Comparison of ENCODE assay signal across 2 cellular contexts in the genomic region with DNA sequence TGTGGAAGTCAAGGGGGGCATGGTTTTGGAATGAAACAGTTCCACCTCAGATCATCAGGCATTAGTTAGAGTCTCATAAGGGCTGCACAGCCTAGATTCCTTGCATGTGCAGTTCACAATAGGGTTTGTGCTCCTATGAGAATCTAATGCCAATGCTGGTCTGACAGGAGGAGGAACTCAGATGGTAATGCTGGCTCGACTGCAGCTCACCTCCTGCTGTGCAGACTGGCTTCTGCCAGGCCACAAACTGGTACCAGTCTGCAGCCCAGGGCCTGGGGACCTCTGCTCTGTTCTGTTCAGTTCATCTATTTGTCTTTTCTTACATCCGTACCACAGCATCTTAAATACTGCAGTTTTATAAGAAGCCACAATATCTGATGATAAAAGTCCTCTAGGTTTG.
TF ChIP-seq lines count a peak whose summit lies in the region.

No MANE protein-coding gene starts in this region.

TF ChIP-seq in GM12878, 131 proteins besides CTCF, POLR2A, EP300 and RAD21 (continues in another document):
- TF ChIP-seq, protein P1, sequence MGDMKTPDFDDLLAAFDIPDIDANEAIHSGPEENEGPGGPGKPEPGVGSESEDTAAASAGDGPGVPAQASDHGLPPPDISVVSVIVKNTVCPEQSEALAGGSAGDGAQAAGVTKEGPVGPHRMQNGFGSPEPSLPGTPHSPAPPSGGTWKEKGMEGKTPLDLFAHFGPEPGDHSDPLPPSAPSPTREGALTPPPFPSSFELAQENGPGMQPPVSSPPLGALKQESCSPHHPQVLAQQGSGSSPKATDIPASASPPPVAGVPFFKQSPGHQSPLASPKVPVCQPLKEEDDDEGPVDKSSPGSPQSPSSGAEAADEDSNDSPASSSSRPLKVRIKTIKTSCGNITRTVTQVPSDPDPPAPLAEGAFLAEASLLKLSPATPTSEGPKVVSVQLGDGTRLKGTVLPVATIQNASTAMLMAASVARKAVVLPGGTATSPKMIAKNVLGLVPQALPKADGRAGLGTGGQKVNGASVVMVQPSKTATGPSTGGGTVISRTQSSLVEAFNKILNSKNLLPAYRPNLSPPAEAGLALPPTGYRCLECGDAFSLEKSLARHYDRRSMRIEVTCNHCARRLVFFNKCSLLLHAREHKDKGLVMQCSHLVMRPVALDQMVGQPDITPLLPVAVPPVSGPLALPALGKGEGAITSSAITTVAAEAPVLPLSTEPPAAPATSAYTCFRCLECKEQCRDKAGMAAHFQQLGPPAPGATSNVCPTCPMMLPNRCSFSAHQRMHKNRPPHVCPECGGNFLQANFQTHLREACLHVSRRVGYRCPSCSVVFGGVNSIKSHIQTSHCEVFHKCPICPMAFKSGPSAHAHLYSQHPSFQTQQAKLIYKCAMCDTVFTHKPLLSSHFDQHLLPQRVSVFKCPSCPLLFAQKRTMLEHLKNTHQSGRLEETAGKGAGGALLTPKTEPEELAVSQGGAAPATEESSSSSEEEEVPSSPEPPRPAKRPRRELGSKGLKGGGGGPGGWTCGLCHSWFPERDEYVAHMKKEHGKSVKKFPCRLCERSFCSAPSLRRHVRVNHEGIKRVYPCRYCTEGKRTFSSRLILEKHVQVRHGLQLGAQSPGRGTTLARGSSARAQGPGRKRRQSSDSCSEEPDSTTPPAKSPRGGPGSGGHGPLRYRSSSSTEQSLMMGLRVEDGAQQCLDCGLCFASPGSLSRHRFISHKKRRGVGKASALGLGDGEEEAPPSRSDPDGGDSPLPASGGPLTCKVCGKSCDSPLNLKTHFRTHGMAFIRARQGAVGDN (IDR thresholded peaks at IDR 0.05), result no peak
- TF ChIP-seq, protein P2, sequence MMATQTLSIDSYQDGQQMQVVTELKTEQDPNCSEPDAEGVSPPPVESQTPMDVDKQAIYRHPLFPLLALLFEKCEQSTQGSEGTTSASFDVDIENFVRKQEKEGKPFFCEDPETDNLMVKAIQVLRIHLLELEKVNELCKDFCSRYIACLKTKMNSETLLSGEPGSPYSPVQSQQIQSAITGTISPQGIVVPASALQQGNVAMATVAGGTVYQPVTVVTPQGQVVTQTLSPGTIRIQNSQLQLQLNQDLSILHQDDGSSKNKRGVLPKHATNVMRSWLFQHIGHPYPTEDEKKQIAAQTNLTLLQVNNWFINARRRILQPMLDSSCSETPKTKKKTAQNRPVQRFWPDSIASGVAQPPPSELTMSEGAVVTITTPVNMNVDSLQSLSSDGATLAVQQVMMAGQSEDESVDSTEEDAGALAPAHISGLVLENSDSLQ (IDR thresholded peaks at IDR 0.05), result no peak
- TF ChIP-seq SP1 (IDR thresholded peaks at IDR 0.05; ENCODE audit: low read depth, low read length), result no peak
- TF ChIP-seq ZNF622 (IDR thresholded peaks at IDR 0.05), result no peak
- TF ChIP-seq, protein P3, sequence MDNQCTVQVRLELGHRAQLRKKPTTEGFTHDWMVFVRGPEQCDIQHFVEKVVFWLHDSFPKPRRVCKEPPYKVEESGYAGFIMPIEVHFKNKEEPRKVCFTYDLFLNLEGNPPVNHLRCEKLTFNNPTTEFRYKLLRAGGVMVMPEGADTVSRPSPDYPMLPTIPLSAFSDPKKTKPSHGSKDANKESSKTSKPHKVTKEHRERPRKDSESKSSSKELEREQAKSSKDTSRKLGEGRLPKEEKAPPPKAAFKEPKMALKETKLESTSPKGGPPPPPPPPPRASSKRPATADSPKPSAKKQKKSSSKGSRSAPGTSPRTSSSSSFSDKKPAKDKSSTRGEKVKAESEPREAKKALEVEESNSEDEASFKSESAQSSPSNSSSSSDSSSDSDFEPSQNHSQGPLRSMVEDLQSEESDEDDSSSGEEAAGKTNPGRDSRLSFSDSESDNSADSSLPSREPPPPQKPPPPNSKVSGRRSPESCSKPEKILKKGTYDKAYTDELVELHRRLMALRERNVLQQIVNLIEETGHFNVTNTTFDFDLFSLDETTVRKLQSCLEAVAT (IDR thresholded peaks at IDR 0.05), result no peak
- no peak for TF ChIP-seq CBFB (IDR thresholded peaks at IDR 0.05; ENCODE audit: low read depth)
- TF ChIP-seq, protein P4, sequence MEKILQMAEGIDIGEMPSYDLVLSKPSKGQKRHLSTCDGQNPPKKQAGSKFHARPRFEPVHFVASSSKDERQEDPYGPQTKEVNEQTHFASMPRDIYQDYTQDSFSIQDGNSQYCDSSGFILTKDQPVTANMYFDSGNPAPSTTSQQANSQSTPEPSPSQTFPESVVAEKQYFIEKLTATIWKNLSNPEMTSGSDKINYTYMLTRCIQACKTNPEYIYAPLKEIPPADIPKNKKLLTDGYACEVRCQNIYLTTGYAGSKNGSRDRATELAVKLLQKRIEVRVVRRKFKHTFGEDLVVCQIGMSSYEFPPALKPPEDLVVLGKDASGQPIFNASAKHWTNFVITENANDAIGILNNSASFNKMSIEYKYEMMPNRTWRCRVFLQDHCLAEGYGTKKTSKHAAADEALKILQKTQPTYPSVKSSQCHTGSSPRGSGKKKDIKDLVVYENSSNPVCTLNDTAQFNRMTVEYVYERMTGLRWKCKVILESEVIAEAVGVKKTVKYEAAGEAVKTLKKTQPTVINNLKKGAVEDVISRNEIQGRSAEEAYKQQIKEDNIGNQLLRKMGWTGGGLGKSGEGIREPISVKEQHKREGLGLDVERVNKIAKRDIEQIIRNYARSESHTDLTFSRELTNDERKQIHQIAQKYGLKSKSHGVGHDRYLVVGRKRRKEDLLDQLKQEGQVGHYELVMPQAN (conservative IDR thresholded peaks at IDR 0.05), result no peak
- no peak for TF ChIP-seq SRF (IDR thresholded peaks at IDR 0.05; ENCODE audit: low read depth in 2 of 2, low read length in 2 of 2)
- no peak for TF ChIP-seq KAT2A (conservative IDR thresholded peaks at IDR 0.05; ENCODE audit: control insufficient read depth, low read depth, low read length)
- no peak for TF ChIP-seq POU2F2 (IDR thresholded peaks at IDR 0.05; ENCODE audit: borderline replicate concordance, low read depth, low read length)

TF ChIP-seq in endothelial cell of umbilical vein, 7 proteins besides CTCF, POLR2A, EP300 and RAD21:
- TF ChIP-seq, protein P5, sequence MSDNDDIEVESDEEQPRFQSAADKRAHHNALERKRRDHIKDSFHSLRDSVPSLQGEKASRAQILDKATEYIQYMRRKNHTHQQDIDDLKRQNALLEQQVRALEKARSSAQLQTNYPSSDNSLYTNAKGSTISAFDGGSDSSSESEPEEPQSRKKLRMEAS (IDR thresholded peaks at IDR 0.05; ENCODE audit: insufficient read depth, insufficient read length), result no peak
- no peak for TF ChIP-seq GATA2 (IDR thresholded peaks at IDR 0.05; ENCODE audit: insufficient read depth, insufficient read length, low read depth, low read length)
- no peak for TF ChIP-seq JUN (IDR thresholded peaks at IDR 0.05; ENCODE audit: borderline replicate concordance, insufficient read depth, insufficient read length, low read depth)
- TF ChIP-seq FOS (IDR thresholded peaks at IDR 0.05; ENCODE audit: borderline replicate concordance, insufficient read depth, low read length), result no peak
- no peak for TF ChIP-seq EZH2 (IDR thresholded peaks at IDR 0.05; ENCODE audit: borderline replicate concordance, low read depth, low read length, severe bottlenecking)
- TF ChIP-seq MYC (IDR thresholded peaks at IDR 0.05; ENCODE audit: low read depth, low read length), result no peak
- TF ChIP-seq POLR2AphosphoS5 (IDR thresholded peaks at IDR 0.05; ENCODE audit: insufficient read depth, low read depth, low read length), result no peak
TF ChIP-seq in endothelial cell of umbilical vein: peak in this region for 0.
